In genomic region chr6:158040051-158040803, GRCh38 we compare ENCODE assay signal across 8 cellular contexts. TPM values are rescaled to one million over a fixed set of nuclear protein-coding genes. Genes with fewer than 3 reads are reported as not detected.
DNase-seq lines count a peak whose midpoint lies in the region; ATAC-seq and TF ChIP-seq lines count a peak whose summit lies in the region.

No MANE protein-coding gene starts in this region.

- ATAC-seq in GM23338 (no peak), left lung (peak; percentile 74), GM21381 (IDR thresholded peaks at IDR 0.05; ENCODE audit: unreplicated experiment) (no peak)

- H3K27ac Mint-ChIP-seq in GM23338, result peak overlapping the region; percentile 92

- H3F3A ChIP-seq in GM23338 (replicated peaks; ENCODE audit: low read depth), result no peaks in the 10 kb centered on the region

- peaks cover 17% of the 10 kb centered on the region for H3K36me3 Mint-ChIP-seq in GM23338 (ENCODE audit: low read depth)

- no peak overlapping the region for H3K4me3 Mint-ChIP-seq in GM23338

- peaks cover 10 to 34% (median 29%) of the 10 kb centered on the region in 10 experiments for H3K4me1 ChIP-seq in BLaER1 treated with 17β-estradiol and CSF1 and Interleukin-3, amounts not matched to agents 10 nM and 100 nM
- H3K4me1 ChIP-seq in GM23338 (ENCODE audit: insufficient read depth), result no peaks in the 10 kb centered on the region
- H3K4me1 ChIP-seq in left lung, result peaks cover 0 to 33% of the 10 kb centered on the region in 2 donors
- peaks cover 10 to 40% (median 32%) of the 10 kb centered on the region in 4 donors for H3K4me1 ChIP-seq in transverse colon

- TF ChIP-seq EP300 in transverse colon (IDR thresholded peaks at IDR 0.05; ENCODE audit: low read depth), result no peak

- H3K4me1 Mint-ChIP-seq in GM23338, result peaks cover 24% of the 10 kb centered on the region

- in situ Hi-C loops in transverse colon (cut with MboI; ENCODE audit: low pct_ligation_motif_present in 1 of 4, low pct_unique_long_range_greater_than_20kb in 1 of 4, low sequenced_read_pairs in 3 of 4), result no loop called here

- peak overlapping the region in 8 of 11 experiments; percentile 4 to 79 (median 62); a peak in 14 of 22 replicates for H3K4me2 ChIP-seq in BLaER1 treated with 17β-estradiol and CSF1 and Interleukin-3, amounts not matched to agents 10 nM and 100 nM
- no peak overlapping the region for H3K4me2 ChIP-seq in GM23338

- H3K27me3 Mint-ChIP-seq in GM23338 (ENCODE audit: insufficient read depth, low read depth, poor library complexity), result peaks cover 5% of the 10 kb centered on the region

- H3K9me2 ChIP-seq in GM23338 (ENCODE audit: insufficient read depth), result no peaks in the 10 kb centered on the region

- peaks cover 0 to 21% (median 0%) of the 10 kb centered on the region in 11 experiments; a peak in 1 of 22 replicates for H4K20me1 ChIP-seq in BLaER1 treated with 17β-estradiol and CSF1 and Interleukin-3, amounts not matched to agents 10 nM and 100 nM
- H4K20me1 ChIP-seq in GM23338 (replicated peaks; ENCODE audit: insufficient read depth), result no peaks in the 10 kb centered on the region

- peak overlapping the region in 7 of 11 experiments; percentile 22 to 70 (median 56); a peak in 13 of 22 replicates for H3K27ac ChIP-seq in BLaER1 treated with 17β-estradiol and CSF1 and Interleukin-3, amounts not matched to agents 10 nM and 100 nM
- H3K27ac ChIP-seq in GM23338 (ENCODE audit: low read depth) (no peak overlapping the region), left lung (peak overlapping the region in 1 of 2 donors; percentile 10), transverse colon (peak overlapping the region; percentile 56 to 79 (median 62))

- 40 to 52% methylated on average over 1 to 6 of the region's 6 CpGs for WGBS in transverse colon (ENCODE audit: low coverage in 1 of 2), 2 donors

- H3K9me3 ChIP-seq in BLaER1 treated with 17β-estradiol and CSF1 and Interleukin-3, amounts not matched to agents 10 nM and 100 nM (replicated peaks in 1 of 11), result 0 out of 22 replicates have a peak, but pooled peaks cover 0 to 5% (median 0%) of the 10 kb centered on the region in 11 experiments
- H3K9me3 ChIP-seq in left lung, result no peaks in the 10 kb centered on the region
- no peaks in the 10 kb centered on the region for H3K9me3 ChIP-seq in transverse colon

- no peak overlapping the region for H2AFZ ChIP-seq in GM23338

- H3K9me3 Mint-ChIP-seq in GM23338, result no peaks in the 10 kb centered on the region

- TF ChIP-seq CTCF in GM23338 (conservative IDR thresholded peaks at IDR 0.05; ENCODE audit: low read depth in 2 of 2) (no peak), left lung (IDR thresholded peaks at IDR 0.05) (no peak), transverse colon (IDR thresholded peaks at IDR 0.05) (no peak)

- intact Hi-C loops in left lung (cut with DNase I), result no loop called here
- intact Hi-C loops in transverse colon (cut with DNase I; ENCODE audit: low total_unique reads), result no loop called here

- TF ChIP-seq POLR2A in transverse colon (IDR thresholded peaks at IDR 0.05), result no peak

- H3K36me3 ChIP-seq in BLaER1 treated with 17β-estradiol and CSF1 and Interleukin-3, amounts not matched to agents 10 nM and 100 nM, result no peaks in the 10 kb centered on the region; a peak in 1 of 22 replicates
- no peaks in the 10 kb centered on the region for H3K36me3 ChIP-seq in GM23338 (ENCODE audit: insufficient read depth)
- peaks cover 0 to 13% of the 10 kb centered on the region in 2 donors for H3K36me3 ChIP-seq in left lung
- H3K36me3 ChIP-seq in transverse colon, result no peaks in the 10 kb centered on the region

- no peak for DNase-seq in GM23338 (ENCODE audit: low spot score)
- peak; percentile 87 for DNase-seq in brain pericyte (ENCODE audit: low read depth, low spot score)
- DNase-seq in left lung, result no peak
- DNase-seq in transverse colon, result no peak
- DNase-seq in NCI-H82 (lab: John Stamatoyannopoulos, UW), result no peak

- H3K27me3 ChIP-seq in BLaER1 treated with 17β-estradiol and CSF1 and Interleukin-3, amounts not matched to agents 10 nM and 100 nM, result peaks cover 0 to 8% (median 0%) of the 10 kb centered on the region in 11 experiments; a peak in 1 of 22 replicates
- H3K27me3 ChIP-seq in GM23338 (ENCODE audit: insufficient read depth) (no peaks in the 10 kb centered on the region), left lung (no peaks in the 10 kb centered on the region), transverse colon (no peaks in the 10 kb centered on the region)

- H3K4me3 ChIP-seq in BLaER1 treated with 17β-estradiol and CSF1 and Interleukin-3, amounts not matched to agents 10 nM and 100 nM, result no peak overlapping the region
- H3K4me3 ChIP-seq in GM23338, result no peak overlapping the region
- no peak overlapping the region for H3K4me3 ChIP-seq in left lung
- H3K4me3 ChIP-seq in transverse colon, result no peak overlapping the region

- H3K9ac ChIP-seq in BLaER1 treated with 17β-estradiol and CSF1 and Interleukin-3, amounts not matched to agents 10 nM and 100 nM, result peak overlapping the region in 3 of 11 experiments; percentile 4 to 37 (median 25); a peak in 1 of 22 replicates

- H3K79me2 ChIP-seq in GM23338 (replicated peaks; ENCODE audit: insufficient read depth), result no peaks in the 10 kb centered on the region

TF ChIP-seq in GM23338, 12 proteins besides CTCF, POLR2A, EP300 and RAD21 (continues in another document):
- TF ChIP-seq JUNB (IDR thresholded peaks at IDR 0.05; ENCODE audit: unreplicated experiment) (no peak), CREB1 (CRISPR knock-in tag; IDR thresholded peaks at IDR 0.05; ENCODE audit: low read depth) (no peak)

TF ChIP-seq in PFSK-1, 5 proteins besides CTCF, POLR2A, EP300 and RAD21:
- TF ChIP-seq SIN3A (IDR thresholded peaks at IDR 0.05; ENCODE audit: borderline replicate concordance, insufficient read depth, low read length), result no peak; the same call in 1 of the 2 replicates
- TF ChIP-seq FOXP2 (optimal IDR thresholded peaks at IDR 0.05; ENCODE audit: borderline replicate concordance, extremely low read depth, extremely low read length, insufficient read depth), result peak; percentile 95
- TF ChIP-seq REST (IDR thresholded peaks at IDR 0.05; ENCODE audit: insufficient read depth in 1 of 2, low read depth in 2 of 2, low read length in 2 of 2), result peak in 1 of 2 experiments; percentile 64; a peak in 1 of 4 replicates
- peak; percentile 58; the same call in 1 of the 2 replicates for TF ChIP-seq TAF1 (IDR thresholded peaks at IDR 0.05; ENCODE audit: borderline replicate concordance, insufficient read depth, low read length)
- peak; percentile 56; the same call in 1 of the 2 replicates for TF ChIP-seq POLR2AphosphoS5 (IDR thresholded peaks at IDR 0.05; ENCODE audit: low read depth, low read length)

RNA-seq across cellular contexts. Expression of gene SYNJ2, which starts 58.6 kb away (rescaled TPM):
- total RNA-seq in GM23338 (2014; rRNA removed; shearing (Covaris generic)), result 5.6 and 8.4 TPM in 2 replicates
- 2.5 and 2.8 TPM in 2 replicates for polyA plus RNA-seq in GM23338 (2016; fragmentation: Nextera tagmentation; extraction: Ambion mirVana)
- 13.5 TPM for polyA plus RNA-seq in PFSK-1 (2012; ENCODE audit: insufficient read length, low read depth)
- total RNA-seq in left lung (10 to 100 TPM in 1 of 2 donors, 1 to 10 TPM in 1; 8.7 to 12.2 TPM), transverse colon (10 to 100 TPM; 27.8 to 42.6 (median 31.8) TPM)
